In genomic region chr19:36196249-36196648, GRCh38 we compare ENCODE assay signal across 26 cellular contexts.
A peak's percentile ranks its signal among the peaks of the same experiment; 100 is the strongest.
DNase-seq lines count a peak whose midpoint lies in the region; ATAC-seq, FAIRE-seq and TF ChIP-seq lines count a peak whose summit lies in the region.
"Had no signal": no experiment of that assay in that cellular context is flagged by ENCODE, and none has a peak within 500 bp of the region (broad histone marks: within the 10 kb centered on the region; RNA-seq: fewer than 3 reads in every experiment).

No MANE protein-coding gene starts in this region.

- no peak for ATAC-seq in stimulated activated memory B cell treated with anti-CD40 and anti-IgM and Interleukin-4, amounts not matched to agents 10 μg/mL and 1 μg/mL and 100 μg/mL, for 72 hours
- no peak for ATAC-seq in HG02798 (IDR thresholded peaks at IDR 0.05; ENCODE audit: poor library complexity, unreplicated experiment)
- ATAC-seq: A549, GM23338, T-helper 17 cell had no signal

- peak; percentile 7 for FAIRE-seq in RCC 7860 (lab: Jason Lieb, UNC)
- FAIRE-seq: A549 had no signal

- no peak overlapping the region for H3K4me3 Mint-ChIP-seq in stimulated activated memory B cell treated with anti-CD40 and anti-IgM and Interleukin-4, amounts not matched to agents 10 μg/mL and 1 μg/mL and 100 μg/mL, for 72 hours
- H3K4me3 Mint-ChIP-seq: B cell; CD4-positive, alpha-beta T cell; GM23338; T-helper 17 cell had no signal

- H3K27me3 ChIP-seq in GM06990 (replicated peaks; ENCODE audit: control insufficient read depth, insufficient read depth, low read length): no peaks in the 10 kb centered on the region

- peaks cover 7% of the 10 kb centered on the region for H3K4me1 Mint-ChIP-seq in stimulated activated memory B cell treated with anti-CD40 and anti-IgM and Interleukin-4, amounts not matched to agents 10 μg/mL and 1 μg/mL and 100 μg/mL, for 72 hours
- H3K4me1 Mint-ChIP-seq: GM23338 had no signal

- DNase-seq in GM06990 (ENCODE audit: extremely low read depth, insufficient read length) (peak; percentile 45), RCC 7860 (ENCODE audit: low spot score) (peak; percentile 72), foreskin melanocyte (peak; percentile 32), GM03348 (ENCODE audit: low spot score) (no peak), DMS53 (lab: John Stamatoyannopoulos, UW) (no peak)
- DNase-seq: CD4-positive, alpha-beta T cell; COR-L47; DMS 273 treated with DMSO at 0.1 percent for 48 hours; GF-D8; HCEC 1CT; KG1; NCI-H1105; NCI-H2029 treated with DMSO at 0.1 percent for 48 hours; NCI-H2171; NCI-H446; NCI-H526; RPMI8226; SHP77; SW 1271; T-helper 17 cell had no signal

- H3K4me3 ChIP-seq in GM06990 (replicated peaks; ENCODE audit: low read depth, low read length): no peak overlapping the region
- H3K4me3 ChIP-seq: A549, GM23338, SK-N-MC had no signal

- H3K36me3 Mint-ChIP-seq in stimulated activated memory B cell treated with anti-CD40 and anti-IgM and Interleukin-4, amounts not matched to agents 10 μg/mL and 1 μg/mL and 100 μg/mL, for 72 hours: peaks cover 33% of the 10 kb centered on the region

- no peaks in the 10 kb centered on the region for H3K36me3 ChIP-seq in GM06990 (ENCODE audit: control insufficient read depth, insufficient read depth, low read length)

- H3K27ac Mint-ChIP-seq in stimulated activated memory B cell treated with anti-CD40 and anti-IgM and Interleukin-4, amounts not matched to agents 10 μg/mL and 1 μg/mL and 100 μg/mL, for 72 hours: peak overlapping the region; percentile 35
- H3K27ac Mint-ChIP-seq: B cell; CD4-positive, alpha-beta T cell; GM23338 had no signal

- no peaks in the 10 kb centered on the region for H3K9me3 Mint-ChIP-seq in stimulated activated memory B cell treated with anti-CD40 and anti-IgM and Interleukin-4, amounts not matched to agents 10 μg/mL and 1 μg/mL and 100 μg/mL, for 72 hours
- H3K9me3 Mint-ChIP-seq: CD4-positive, alpha-beta T cell; GM23338 had no signal

- H3K27me3 Mint-ChIP-seq in stimulated activated memory B cell treated with anti-CD40 and anti-IgM and Interleukin-4, amounts not matched to agents 10 μg/mL and 1 μg/mL and 100 μg/mL, for 72 hours: no peaks in the 10 kb centered on the region
- H3K27me3 Mint-ChIP-seq: B cell; CD4-positive, alpha-beta T cell; T-helper 17 cell had no signal

- no peak for TF ChIP-seq CTCF in GM06990 (IDR thresholded peaks at IDR 0.05; ENCODE audit: insufficient read depth, low read length, poor library complexity, severe bottlenecking)

Comparison
In these comparisons a context has a peak if more than half of its experiments do, and no peak if none do; other contexts are left out.
1. DNase-seq: peak in GM06990 (single experiment), RCC 7860 (single experiment) and foreskin melanocyte (single experiment); none in GM03348 (single experiment) and DMS53 (single experiment).